Comparison of ENCODE assay signal across 16 cellular contexts in genomic region chr17:6098050-6098449, GRCh38. TPM values are rescaled to one million over a fixed set of nuclear protein-coding genes. Genes with fewer than 3 reads are reported as not detected.
DNase-seq lines count a peak whose midpoint lies in the region; ATAC-seq and TF ChIP-seq lines count a peak whose summit lies in the region.
"Had no signal": no experiment of that assay in that cellular context is flagged by ENCODE, and none has a peak within 500 bp of the region (broad histone marks: within the 10 kb centered on the region; RNA-seq: fewer than 3 reads in every experiment).

No MANE protein-coding gene starts in this region.

- H3K27me3 ChIP-seq in WERI-Rb-1 (ENCODE audit: insufficient read depth, low read depth, severe bottlenecking) (no peaks in the 10 kb centered on the region), esophagus muscularis mucosa (no peaks in the 10 kb centered on the region)

- DNase-seq in DMS 273 (lab: John Stamatoyannopoulos, UW; ENCODE audit: unreplicated experiment) (peak; percentile 25), DMS 273 treated with DMSO at 0.1 percent for 48 hours (lab: John Stamatoyannopoulos, UW) (no peak), WERI-Rb-1 (no peak), esophagus muscularis mucosa (ENCODE audit: extremely low spot score) (no peak), posterior vena cava (ENCODE audit: low spot score) (peak; percentile 66), DMS114 treated with DMSO at 0.1 percent for 48 hours (lab: John Stamatoyannopoulos, UW; ENCODE audit: unreplicated experiment) (no peak), RKO (ENCODE audit: low spot score) (no peak)
- DNase-seq: CD8-positive, alpha-beta T cell; HCEC 1CT; IMR-90; NCI-H1436; NCI-H345; NCI-H526 treated with DMSO at 0.1 percent for 48 hours; NK-92 treated with Interleukin-12 subunit alpha and Interleukin-12 subunit beta, amount 100 ng/mL, for 24 hours had no signal

- H3K9me3 ChIP-seq in WERI-Rb-1 (ENCODE audit: severe bottlenecking) (no peaks in the 10 kb centered on the region), esophagus muscularis mucosa (no peaks in the 10 kb centered on the region)

- 32% methylated on average over 3 of the region's 3 CpGs for WGBS in esophagus muscularis mucosa

- H3K4me3 ChIP-seq in WERI-Rb-1 (ENCODE audit: low read depth, low read length) (no peak overlapping the region), esophagus muscularis mucosa (no peak overlapping the region)

- TF ChIP-seq POLR2A in esophagus muscularis mucosa (IDR thresholded peaks at IDR 0.05; ENCODE audit: low read depth), result no peak

- TF ChIP-seq CTCF in WERI-Rb-1 (IDR thresholded peaks at IDR 0.05; ENCODE audit: low read depth, low read length) (no peak), esophagus muscularis mucosa (IDR thresholded peaks at IDR 0.05) (no peak)

- TF ChIP-seq EP300 in esophagus muscularis mucosa (IDR thresholded peaks at IDR 0.05), result no peak

- peaks cover 0 to 9% (median 0%) of the 10 kb centered on the region in 4 donors for H3K4me1 ChIP-seq in esophagus muscularis mucosa

- ATAC-seq in GM18861 (IDR thresholded peaks at IDR 0.05; ENCODE audit: unreplicated experiment), result no peak
- ATAC-seq: CD8-positive, alpha-beta T cell had no signal

- H3K27ac ChIP-seq in WERI-Rb-1 (peak overlapping the region; percentile 84), esophagus muscularis mucosa (replicated peaks in 1 of 4) (peak overlapping the region in 3 of 4 donors; percentile 10 to 44 (median 10))
- H3K27ac ChIP-seq: 22Rv1 had no signal

- H3K36me3 ChIP-seq in WERI-Rb-1 (peaks cover 97% of the 10 kb centered on the region), esophagus muscularis mucosa (peaks cover 0 to 8% (median 3%) of the 10 kb centered on the region in 4 donors)

- intact Hi-C loops in esophagus muscularis mucosa (cut with DNase I), result no loop called here
- intact Hi-C loops in posterior vena cava (cut with DNase I), result loop anchor here in 1 of 2 donors (10.0 kb wide), 1 partner anchor 873 kb away; no protein-coding TSS in a partner anchor

RNA-seq across cellular contexts. Expression of gene WSCD1, which starts 27.9 kb away (rescaled TPM):
- total RNA-seq in esophagus muscularis mucosa (1 to 10 TPM; 1.7 to 6.8 (median 3.5) TPM), posterior vena cava (1 to 10 TPM; 4.2 to 6.0 TPM)
- total RNA-seq: CD8-positive, alpha-beta T cell; IMR-90 had no signal

Comparison
In these comparisons a context has a peak if more than half of its experiments do, and no peak if none do; other contexts are left out.
1. DNase-seq: peak in DMS 273 (single experiment) and posterior vena cava (single experiment); none in DMS 273 treated with DMSO at 0.1 percent for 48 hours (single experiment), WERI-Rb-1 (single experiment), esophagus muscularis mucosa (single experiment), DMS114 treated with DMSO at 0.1 percent for 48 hours (single experiment) and RKO (single experiment).